1 cellular context compared by ENCODE assay signal in genomic region chr14:73750161-73750901, GRCh38.
TF ChIP-seq lines count a peak whose summit lies in the region.

No MANE protein-coding gene starts in this region.

TF ChIP-seq in liver, 16 proteins besides CTCF, POLR2A, EP300 and RAD21 (continued from another document):
- no peak for TF ChIP-seq REST (IDR thresholded peaks at IDR 0.05)
- no peak for TF ChIP-seq SP1 (IDR thresholded peaks at IDR 0.05)
- TF ChIP-seq GABPA (IDR thresholded peaks at IDR 0.05 in 1 of 2, conservative IDR thresholded peaks at IDR 0.05 in 1 of 2) = no peak
- TF ChIP-seq TAF1 (conservative IDR thresholded peaks at IDR 0.05) = no peak
- peak in 1 of 2 donors; percentile 22 for TF ChIP-seq RXRA (IDR thresholded peaks at IDR 0.05)
- TF ChIP-seq HNF4A (conservative IDR thresholded peaks at IDR 0.05) = peak; percentile 16 to 26
- no peak for TF ChIP-seq ATF3 (IDR thresholded peaks at IDR 0.05)
